1 cellular context compared by ENCODE assay signal in the genomic region with DNA sequence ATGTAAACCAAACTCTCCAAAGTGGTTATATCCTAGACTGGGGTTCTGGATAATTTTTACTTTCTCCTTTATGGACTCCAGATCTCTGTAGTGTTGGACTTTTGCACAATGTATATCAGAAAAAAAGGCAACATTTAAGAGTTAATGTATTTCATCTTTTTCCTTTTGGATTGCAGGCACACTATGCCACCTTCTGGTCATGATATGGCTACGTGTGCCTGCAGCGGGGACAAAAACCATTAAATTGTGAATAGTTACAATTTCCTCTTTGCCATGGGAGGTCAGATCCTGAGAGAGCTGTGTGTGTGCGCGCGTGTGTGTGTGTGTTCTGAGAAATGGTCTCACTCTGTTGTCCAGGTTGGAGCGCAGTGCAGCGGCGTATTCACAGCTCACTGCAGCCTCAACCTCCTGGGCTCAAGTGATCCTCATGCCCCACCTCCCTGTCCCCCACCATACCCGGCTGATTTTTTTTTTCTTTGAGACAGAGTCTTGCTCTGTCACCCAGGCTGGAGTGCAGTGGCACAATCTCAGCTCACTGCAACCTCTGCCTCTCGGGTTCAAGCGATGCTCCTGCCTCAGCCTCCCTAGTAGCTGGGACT.
TF ChIP-seq lines count a peak whose summit lies in the region.

No MANE protein-coding gene starts in this region.

TF ChIP-seq in A549, 52 proteins besides CTCF, POLR2A, EP300 and RAD21:
- no peak for TF ChIP-seq ATOH8 (CRISPR knock-in tag; IDR thresholded peaks at IDR 0.05; ENCODE audit: low read depth)
- TF ChIP-seq ZFP36 (IDR thresholded peaks at IDR 0.05; ENCODE audit: borderline replicate concordance, partially characterized antibody), result no peak
- no peak for TF ChIP-seq RCOR1 (IDR thresholded peaks at IDR 0.05; ENCODE audit: low read depth, low read length)
- TF ChIP-seq SMC3 (IDR thresholded peaks at IDR 0.05), result peak; percentile 82
- no peak for TF ChIP-seq POLR2AphosphoS2 (conservative IDR thresholded peaks at IDR 0.05; ENCODE audit: low read length)
- no peak for TF ChIP-seq ELK1 (IDR thresholded peaks at IDR 0.05; ENCODE audit: low read depth, low read length)
- no peak for TF ChIP-seq MAZ (IDR thresholded peaks at IDR 0.05; ENCODE audit: borderline replicate concordance, low read depth, low read length)
- no peak for TF ChIP-seq RNF2 (IDR thresholded peaks at IDR 0.05; ENCODE audit: borderline replicate concordance, low read depth)
- no peak for TF ChIP-seq ZC3H11A (IDR thresholded peaks at IDR 0.05)
TF ChIP-seq in A549: peak in this region for 1.
